ENCODE assay signal across 19 cellular contexts in genomic region chr12:93507151-93507550, GRCh38.
"Had no signal": no experiment of that assay in that cellular context is flagged by ENCODE, and none has a peak within 500 bp of the region (broad histone marks: within the 10 kb centered on the region; RNA-seq: fewer than 3 reads in every experiment).

No MANE protein-coding gene starts in this region.

- H3K27me3 Mint-ChIP-seq: activated naive CD8-positive, alpha-beta T cell; stimulated activated memory B cell treated with anti-CD40 and anti-IgM and Interleukin-4, amounts not matched to agents 10 μg/mL and 1 μg/mL and 100 μg/mL, for 72 hours had no signal

- H3K4me3 Mint-ChIP-seq: activated naive CD8-positive, alpha-beta T cell; mesothelial cell of epicardium; nephron progenitor cell; stimulated activated memory B cell treated with anti-CD40 and anti-IgM and Interleukin-4, amounts not matched to agents 10 μg/mL and 1 μg/mL and 100 μg/mL, for 72 hours had no signal

- H3K27ac Mint-ChIP-seq: activated naive CD8-positive, alpha-beta T cell; mesothelial cell of epicardium; nephron progenitor cell; stimulated activated memory B cell treated with anti-CD40 and anti-IgM and Interleukin-4, amounts not matched to agents 10 μg/mL and 1 μg/mL and 100 μg/mL, for 72 hours had no signal

- DNase-seq: activated CD4-positive, CD25-positive, alpha-beta regulatory T cell treated with anti-CD3 and anti-CD28 coated beads, Interleukin-2, amount 50 U/mL, for 72 hours; activated gamma-delta T cell; activated T-cell treated with anti-CD3 and anti-CD28 coated beads for 4 hours; body of pancreas; dermis blood vessel endothelial cell; effector memory CD4-positive, alpha-beta T cell; heart left ventricle; left lung; nephron progenitor cell; nucleus accumbens; sigmoid colon; SK-N-SH; stimulated activated CD4-positive, alpha-beta T cell treated with anti-CD3 and anti-CD28 coated beads, Interleukin-4, amount 100 ng/mL, for 24 hours had no signal

- H3K4me2 ChIP-seq: SK-N-SH had no signal

- H3K4me1 ChIP-seq: body of pancreas, esophagus muscularis mucosa, gastroesophageal sphincter, left lung, sigmoid colon had no signal

- H3K27me3 ChIP-seq: body of pancreas, esophagus muscularis mucosa, gastroesophageal sphincter, heart left ventricle, left lung, sigmoid colon had no signal

- H3K36me3 ChIP-seq: sigmoid colon had no signal

- H3K27ac ChIP-seq: body of pancreas, esophagus muscularis mucosa, gastroesophageal sphincter, heart left ventricle, left lung, sigmoid colon, VCaP had no signal

- H3K9ac ChIP-seq: SK-N-SH had no signal

- ATAC-seq: body of pancreas; gastroesophageal sphincter; heart left ventricle; left lung; stimulated activated memory B cell treated with anti-CD40 and anti-IgM and Interleukin-4, amounts not matched to agents 10 μg/mL and 1 μg/mL and 100 μg/mL, for 72 hours had no signal

- H3K4me3 ChIP-seq: body of pancreas, esophagus muscularis mucosa, gastroesophageal sphincter, heart left ventricle, left lung, sigmoid colon had no signal

- H3K9me3 ChIP-seq: body of pancreas, esophagus muscularis mucosa, gastroesophageal sphincter, heart left ventricle, left lung, sigmoid colon, SK-N-SH had no signal

- H3K9me3 Mint-ChIP-seq: mesothelial cell of epicardium; nephron progenitor cell; stimulated activated memory B cell treated with anti-CD40 and anti-IgM and Interleukin-4, amounts not matched to agents 10 μg/mL and 1 μg/mL and 100 μg/mL, for 72 hours had no signal

- H3K4me1 Mint-ChIP-seq: nephron progenitor cell had no signal
